ENCODE assay signal across 16 cellular contexts in the genomic region with DNA sequence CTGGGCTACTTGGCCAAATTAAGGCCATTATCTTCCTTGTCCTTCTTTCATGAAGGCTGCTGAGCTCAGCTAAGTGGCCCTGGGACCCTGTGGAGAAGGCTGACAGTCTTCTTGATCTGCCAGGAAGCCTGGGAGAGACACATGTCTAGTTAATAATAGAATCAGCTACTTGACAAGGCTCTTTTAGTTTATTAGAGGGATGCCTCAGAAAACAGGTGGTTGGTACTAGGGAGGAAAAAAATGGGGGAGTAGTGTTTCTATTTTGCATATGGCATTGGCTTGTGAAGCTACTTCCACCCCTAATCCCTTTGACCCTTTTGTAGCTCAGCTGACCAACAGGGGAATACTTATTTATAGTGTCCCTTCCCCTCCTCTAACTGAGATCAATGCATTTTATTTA.
DNase-seq lines count a peak whose midpoint lies in the region; ATAC-seq and TF ChIP-seq lines count a peak whose summit lies in the region.
"Had no signal": no experiment of that assay in that cellular context is flagged by ENCODE, and none has a peak within 500 bp of the region (broad histone marks: within the 10 kb centered on the region; RNA-seq: fewer than 3 reads in every experiment).

No MANE protein-coding gene starts in this region.

- peak; percentile 58 for DNase-seq in NCI-H2227 (lab: John Stamatoyannopoulos, UW; ENCODE audit: unreplicated experiment)
- peak; percentile 79 for DNase-seq in myocyte (ENCODE audit: low read depth)
- no peak for DNase-seq in dedifferentiated amniotic fluid mesenchymal stem cell (ENCODE audit: extremely low spot score)
- DNase-seq in prostate gland (ENCODE audit: low spot score) = no peak
- DNase-seq: C1 segment of cervical spinal cord; Calu3; CD4-positive, alpha-beta memory T cell; COR-L47; DMS53; DMS79 treated with DMSO at 0.1 percent for 48 hours; GF-D8; H9 had no signal

- no peak overlapping the region for H3K4me2 ChIP-seq in neural cell (ENCODE audit: low read length)
- H3K4me2 ChIP-seq: GM23338 had no signal

- no peaks in the 10 kb centered on the region for H3K79me2 ChIP-seq in neural cell (replicated peaks; ENCODE audit: insufficient read depth, low read length)

- intact Hi-C loops in prostate gland (cut with DNase I) = no loop called here

- no peaks in the 10 kb centered on the region for H3K9me3 ChIP-seq in neural cell (ENCODE audit: low read length)
- H3K9me3 ChIP-seq in prostate gland = no peaks in the 10 kb centered on the region

- no peak for TF ChIP-seq POLR2A in prostate gland (IDR thresholded peaks at IDR 0.05)

- ATAC-seq in HG03097 (IDR thresholded peaks at IDR 0.05; ENCODE audit: low FRiP score, unreplicated experiment) = no peak
- ATAC-seq: GM23338, HCT116 had no signal

- no peaks in the 10 kb centered on the region for H3F3A ChIP-seq in neural cell (ENCODE audit: insufficient read depth, low read length, poor library complexity, severe bottlenecking)

- TF ChIP-seq RAD21 in neural cell (conservative IDR thresholded peaks at IDR 0.05) = no peak

- H4K20me1 ChIP-seq in neural cell (ENCODE audit: insufficient read depth) = no peaks in the 10 kb centered on the region

- H3K27ac ChIP-seq in neural cell (ENCODE audit: low read length) = no peak overlapping the region
- no peak overlapping the region for H3K27ac ChIP-seq in prostate gland

- no peak overlapping the region for H2AFZ ChIP-seq in neural cell (ENCODE audit: low read depth, low read length)

- no peaks in the 10 kb centered on the region for H3K9me2 ChIP-seq in neural cell (ENCODE audit: insufficient read depth, low read length)

- no peaks in the 10 kb centered on the region for H3K4me1 ChIP-seq in prostate gland (replicated peaks)

- no peak for TF ChIP-seq CTCF in neural cell (IDR thresholded peaks at IDR 0.05; ENCODE audit: poor library complexity, severe bottlenecking)
- no peak for TF ChIP-seq CTCF in prostate gland (IDR thresholded peaks at IDR 0.05)

- no peak overlapping the region for H3K9ac ChIP-seq in neural cell (ENCODE audit: low read length)

- H3K36me3 ChIP-seq in neural cell (ENCODE audit: insufficient read depth, low read length) (no peaks in the 10 kb centered on the region), prostate gland (no peaks in the 10 kb centered on the region)

- H3K27me3 ChIP-seq in neural cell (ENCODE audit: insufficient read depth, low read depth, low read length) (no peaks in the 10 kb centered on the region), prostate gland (replicated peaks; ENCODE audit: insufficient read depth) (no peaks in the 10 kb centered on the region)

- peak; percentile 33 for TF ChIP-seq EP300 in neural cell (conservative IDR thresholded peaks at IDR 0.05; ENCODE audit: poor library complexity, severe bottlenecking)

- no peak overlapping the region for H3K4me3 ChIP-seq in neural cell (ENCODE audit: low read length)
- no peak overlapping the region for H3K4me3 ChIP-seq in prostate gland
- H3K4me3 ChIP-seq: GM23338 had no signal

TF ChIP-seq in neural cell, 6 proteins besides CTCF, POLR2A, EP300 and RAD21:
- TF ChIP-seq TAF1 (IDR thresholded peaks at IDR 0.05; ENCODE audit: low read depth) = no peak
- no peak for TF ChIP-seq EZH2 (IDR thresholded peaks at IDR 0.05; ENCODE audit: borderline replicate concordance, insufficient read depth, low read length, poor library complexity, severe bottlenecking)
- no peak for TF ChIP-seq SMC3 (conservative IDR thresholded peaks at IDR 0.05; ENCODE audit: poor library complexity)
- TF ChIP-seq POLR2AphosphoS5 (IDR thresholded peaks at IDR 0.05) = no peak
- no peak for TF ChIP-seq MXI1 (conservative IDR thresholded peaks at IDR 0.05; ENCODE audit: poor library complexity, severe bottlenecking)
- TF ChIP-seq, protein P1, sequence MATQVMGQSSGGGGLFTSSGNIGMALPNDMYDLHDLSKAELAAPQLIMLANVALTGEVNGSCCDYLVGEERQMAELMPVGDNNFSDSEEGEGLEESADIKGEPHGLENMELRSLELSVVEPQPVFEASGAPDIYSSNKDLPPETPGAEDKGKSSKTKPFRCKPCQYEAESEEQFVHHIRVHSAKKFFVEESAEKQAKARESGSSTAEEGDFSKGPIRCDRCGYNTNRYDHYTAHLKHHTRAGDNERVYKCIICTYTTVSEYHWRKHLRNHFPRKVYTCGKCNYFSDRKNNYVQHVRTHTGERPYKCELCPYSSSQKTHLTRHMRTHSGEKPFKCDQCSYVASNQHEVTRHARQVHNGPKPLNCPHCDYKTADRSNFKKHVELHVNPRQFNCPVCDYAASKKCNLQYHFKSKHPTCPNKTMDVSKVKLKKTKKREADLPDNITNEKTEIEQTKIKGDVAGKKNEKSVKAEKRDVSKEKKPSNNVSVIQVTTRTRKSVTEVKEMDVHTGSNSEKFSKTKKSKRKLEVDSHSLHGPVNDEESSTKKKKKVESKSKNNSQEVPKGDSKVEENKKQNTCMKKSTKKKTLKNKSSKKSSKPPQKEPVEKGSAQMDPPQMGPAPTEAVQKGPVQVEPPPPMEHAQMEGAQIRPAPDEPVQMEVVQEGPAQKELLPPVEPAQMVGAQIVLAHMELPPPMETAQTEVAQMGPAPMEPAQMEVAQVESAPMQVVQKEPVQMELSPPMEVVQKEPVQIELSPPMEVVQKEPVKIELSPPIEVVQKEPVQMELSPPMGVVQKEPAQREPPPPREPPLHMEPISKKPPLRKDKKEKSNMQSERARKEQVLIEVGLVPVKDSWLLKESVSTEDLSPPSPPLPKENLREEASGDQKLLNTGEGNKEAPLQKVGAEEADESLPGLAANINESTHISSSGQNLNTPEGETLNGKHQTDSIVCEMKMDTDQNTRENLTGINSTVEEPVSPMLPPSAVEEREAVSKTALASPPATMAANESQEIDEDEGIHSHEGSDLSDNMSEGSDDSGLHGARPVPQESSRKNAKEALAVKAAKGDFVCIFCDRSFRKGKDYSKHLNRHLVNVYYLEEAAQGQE (IDR thresholded peaks at IDR 0.05; ENCODE audit: borderline replicate concordance) = no peak

Comparison
In these comparisons a context has a peak if more than half of its experiments do, and no peak if none do; other contexts are left out.
1. DNase-seq: peak in NCI-H2227 (single experiment) and myocyte (single experiment); none in dedifferentiated amniotic fluid mesenchymal stem cell (single experiment) and prostate gland (single experiment).